In genomic region chr22:18956956-18957355, GRCh38 we compare ENCODE assay signal across 4 cellular contexts. TPM values are rescaled to one million over a fixed set of nuclear protein-coding genes. Genes with fewer than 3 reads are reported as not detected.
"Had no signal": no experiment of that assay in that cellular context is flagged by ENCODE, and none has a peak within 500 bp of the region (broad histone marks: within the 10 kb centered on the region; RNA-seq: fewer than 3 reads in every experiment).

No MANE protein-coding gene starts in this region.

RNA-seq across cellular contexts. Expression of gene PRODH, which starts 20.9 kb away (rescaled TPM):
- total RNA-seq: IMR-90, RPMI7951, SJSA1 had no signal

RNA-seq across cellular contexts. Expression of gene DGCR6, which starts 50.8 kb away (rescaled TPM):
- polyA plus RNA-seq: HepG2 had no signal
